ENCODE assay signal across 8 cellular contexts in the genomic region with DNA sequence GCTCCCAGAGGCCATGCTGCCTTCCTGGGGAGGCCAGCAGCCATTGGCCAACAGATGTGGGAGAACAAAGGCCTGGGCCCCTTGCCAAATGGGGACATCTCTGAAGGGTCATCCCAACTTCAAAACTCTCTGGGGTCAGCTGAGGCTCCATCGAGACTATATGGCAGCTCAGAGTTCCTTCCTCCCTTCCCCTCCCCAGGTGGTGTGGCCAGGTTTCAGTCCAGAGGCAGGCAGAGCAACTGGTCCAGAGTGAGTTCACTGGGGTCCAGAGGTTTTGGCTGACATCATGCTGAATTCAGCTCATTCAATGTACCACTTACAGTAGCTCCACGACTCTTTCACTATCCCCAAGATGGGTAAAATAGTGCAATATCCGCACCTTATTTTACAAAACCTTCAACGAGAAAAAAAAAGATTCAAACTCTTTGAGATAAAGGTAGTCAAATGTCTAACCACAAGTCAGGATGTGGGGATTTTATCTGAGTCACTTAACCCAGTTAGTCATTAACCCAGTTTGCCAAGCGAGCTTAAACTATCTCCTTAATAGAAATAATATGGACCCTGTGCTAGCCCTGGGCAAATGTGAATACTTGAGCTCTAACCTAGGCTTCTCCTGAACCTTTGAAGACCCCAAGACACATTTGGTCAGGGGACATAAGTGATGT.
DNase-seq lines count a peak whose midpoint lies in the region; ATAC-seq lines count a peak whose summit lies in the region.

No MANE protein-coding gene starts in this region.

- peaks cover 15% of the 10 kb centered on the region for H3K4me1 Mint-ChIP-seq in activated T-cell treated with anti-CD3 and anti-CD28 coated beads, Interleukin-2, amount 50 U/mL, for 4 hours (ENCODE audit: low read depth)
- H3K4me1 Mint-ChIP-seq in activated naive CD8-positive, alpha-beta T cell (ENCODE audit: low read depth), result peaks cover 8% of the 10 kb centered on the region
- H3K4me1 Mint-ChIP-seq in stimulated activated naive CD8-positive, alpha-beta T cell treated with anti-CD3 and anti-CD28 coated beads, Interleukin-15, Interleukin-2, amounts not matched to agents 100 ng/mL and 50 ng/mL, for 24 hours (ENCODE audit: low read depth), result peaks cover 29% of the 10 kb centered on the region

- H3K27me3 Mint-ChIP-seq in activated T-cell treated with anti-CD3 and anti-CD28 coated beads, Interleukin-2, amount 50 U/mL, for 4 hours (ENCODE audit: low read depth), result peaks cover 4% of the 10 kb centered on the region
- H3K27me3 Mint-ChIP-seq in activated naive CD8-positive, alpha-beta T cell, result no peaks in the 10 kb centered on the region
- H3K27me3 Mint-ChIP-seq in stimulated activated naive CD8-positive, alpha-beta T cell treated with anti-CD3 and anti-CD28 coated beads, Interleukin-15, Interleukin-2, amounts not matched to agents 100 ng/mL and 50 ng/mL, for 24 hours, result peaks cover 20% of the 10 kb centered on the region

- peak; percentile 76 to 88 for ATAC-seq in activated T-cell treated with anti-CD3 and anti-CD28 coated beads, Interleukin-2, amount 50 U/mL, for 4 hours
- ATAC-seq in HG03108 (IDR thresholded peaks at IDR 0.05; ENCODE audit: unreplicated experiment), result peak; percentile 89

- peaks cover 9% of the 10 kb centered on the region for H3K9me3 Mint-ChIP-seq in activated T-cell treated with anti-CD3 and anti-CD28 coated beads, Interleukin-2, amount 50 U/mL, for 4 hours
- H3K9me3 Mint-ChIP-seq in activated naive CD8-positive, alpha-beta T cell (ENCODE audit: low read depth), result peaks cover 4% of the 10 kb centered on the region
- H3K9me3 Mint-ChIP-seq in stimulated activated naive CD8-positive, alpha-beta T cell treated with anti-CD3 and anti-CD28 coated beads, Interleukin-15, Interleukin-2, amounts not matched to agents 100 ng/mL and 50 ng/mL, for 24 hours, result peaks cover 11% of the 10 kb centered on the region

- H3K36me3 Mint-ChIP-seq in activated T-cell treated with anti-CD3 and anti-CD28 coated beads, Interleukin-2, amount 50 U/mL, for 4 hours (ENCODE audit: insufficient read depth), result no peaks in the 10 kb centered on the region
- H3K36me3 Mint-ChIP-seq in activated naive CD8-positive, alpha-beta T cell, result no peaks in the 10 kb centered on the region
- H3K36me3 Mint-ChIP-seq in stimulated activated naive CD8-positive, alpha-beta T cell treated with anti-CD3 and anti-CD28 coated beads, Interleukin-15, Interleukin-2, amounts not matched to agents 100 ng/mL and 50 ng/mL, for 24 hours (ENCODE audit: low read depth), result no peaks in the 10 kb centered on the region

- H3K27ac Mint-ChIP-seq in activated naive CD8-positive, alpha-beta T cell, result peak overlapping the region; percentile 1
- H3K27ac Mint-ChIP-seq in stimulated activated naive CD8-positive, alpha-beta T cell treated with anti-CD3 and anti-CD28 coated beads, Interleukin-15, Interleukin-2, amounts not matched to agents 100 ng/mL and 50 ng/mL, for 24 hours, result peak overlapping the region; percentile 82

- peak overlapping the region; percentile 3 for H3K4me3 Mint-ChIP-seq in activated T-cell treated with anti-CD3 and anti-CD28 coated beads, Interleukin-2, amount 50 U/mL, for 4 hours
- no peak overlapping the region for H3K4me3 Mint-ChIP-seq in activated naive CD8-positive, alpha-beta T cell
- H3K4me3 Mint-ChIP-seq in stimulated activated naive CD8-positive, alpha-beta T cell treated with anti-CD3 and anti-CD28 coated beads, Interleukin-15, Interleukin-2, amounts not matched to agents 100 ng/mL and 50 ng/mL, for 24 hours, result peak overlapping the region; percentile 47

- DNase-seq in activated T-cell treated with anti-CD3 and anti-CD28 coated beads, Interleukin-2, amount 50 U/mL, for 4 hours, result no peak
- no peak for DNase-seq in activated T-cell treated with anti-CD3 and anti-CD28 coated beads, Interleukin-2, amount 50 U/mL, for 1 hour
- no peak for DNase-seq in KG1 (lab: John Stamatoyannopoulos, UW)
- no peak for DNase-seq in stimulated activated CD4-positive, alpha-beta T cell treated with anti-CD3 and anti-CD28 coated beads, Interleukin-4, amount 100 ng/mL, for 1 hour
- DNase-seq in NCI-H526 (lab: John Stamatoyannopoulos, UW), result no peak
